Comparison of ENCODE assay signal across 8 cellular contexts in genomic region chr17:38853292-38854219, GRCh38. TPM values are rescaled to one million over a fixed set of nuclear protein-coding genes. Genes with fewer than 3 reads are reported as not detected.
DNase-seq lines count a peak whose midpoint lies in the region; FAIRE-seq and TF ChIP-seq lines count a peak whose summit lies in the region.

TSS of gene RPL23 (minus strand) at chr17:38853721. CDS start at chr17:38853710, 11 bp downstream.

- peaks cover 43% of the 10 kb centered on the region for H3K4me1 Mint-ChIP-seq in activated naive CD4-positive, alpha-beta T cell treated with anti-CD3 and anti-CD28 coated beads for 36 hours (ENCODE audit: low read depth)

- no peaks in the 10 kb centered on the region for H3K9me3 Mint-ChIP-seq in activated naive CD4-positive, alpha-beta T cell treated with anti-CD3 and anti-CD28 coated beads for 36 hours

- POLR2A ChIA-PET in HEK293T (lab: Yijun Ruan, JAX) = interaction anchor here (0.6 to 3.7 kb wide), 49 partner anchors 8 to 504 kb away, joined by 3 to 125 read pairs (median 4); partner anchors contain the start of genes CWC25, FBXO47, LASP1 and LASP1NB

- H3K27ac Mint-ChIP-seq in activated naive CD4-positive, alpha-beta T cell treated with anti-CD3 and anti-CD28 coated beads for 36 hours = peak within 1 kb of the TSS; percentile 99

- CTCF ChIA-PET in HEK293T (lab: Yijun Ruan, JAX) = no interaction called here
- CTCF ChIA-PET in activated naive CD4-positive, alpha-beta T cell treated with anti-CD3 and anti-CD28 coated beads for 36 hours (lab: Charles Lee) = interaction anchor here (0.6 to 2.3 kb wide), 9 partner anchors 13 to 348 kb away, joined by 3 to 25 read pairs (median 5); partner anchors contain the start of genes LASP1 and LASP1NB

- H3K27ac ChIP-seq in SK-N-MC = peak within 1 kb of the TSS; percentile 98
- H3K27ac ChIP-seq in substantia nigra (ENCODE audit: low read depth, low read length, poor library complexity, severe bottlenecking) = peak within 1 kb of the TSS; percentile 83

- peak within 1 kb of the TSS; percentile 99 for H3K9ac ChIP-seq in SK-N-MC (ENCODE audit: insufficient read length)

- H3K27me3 Mint-ChIP-seq in activated naive CD4-positive, alpha-beta T cell treated with anti-CD3 and anti-CD28 coated beads for 36 hours (ENCODE audit: low read depth) = no peaks in the 10 kb centered on the region

- H3K36me3 Mint-ChIP-seq in activated naive CD4-positive, alpha-beta T cell treated with anti-CD3 and anti-CD28 coated beads for 36 hours (ENCODE audit: low read depth) = peaks cover 49% of the 10 kb centered on the region

- peak within 1 kb of the TSS; percentile 91 for H3K4me3 ChIP-seq in SK-N-MC

- DNase-seq in GDM1 (lab: John Stamatoyannopoulos, UW) (peak; percentile 94), HEK293T (ENCODE audit: extremely low spot score) (peak; percentile 80), NCI-H1048 (lab: John Stamatoyannopoulos, UW) (peak; percentile 92), SK-N-MC (ENCODE audit: low read depth, low spot score) (peak; percentile 95), frontal cortex (ENCODE audit: low spot score in 2 of 2) (peak; percentile 84 to 91), non-pigmented ciliary epithelial cell (ENCODE audit: low read depth) (peak; percentile 82), substantia nigra (lab: John Stamatoyannopoulos, UW) (peak; percentile 48 to 93 (median 83))
- peak; percentile 95 for DNase-seq in activated naive CD4-positive, alpha-beta T cell treated with anti-CD3 and anti-CD28 coated beads for 36 hours

- H3K9me3 ChIP-seq in SK-N-MC (ENCODE audit: low read depth, low read length) = no peaks in the 10 kb centered on the region

- FAIRE-seq in frontal cortex (lab: Jason Lieb, UNC) = no peak

- H3K4me3 Mint-ChIP-seq in activated naive CD4-positive, alpha-beta T cell treated with anti-CD3 and anti-CD28 coated beads for 36 hours = peak within 1 kb of the TSS; percentile 96

- intact Hi-C loops in activated naive CD4-positive, alpha-beta T cell treated with anti-CD3 and anti-CD28 coated beads for 36 hours (cut with micrococcal nuclease) = loop anchor here (1.0 to 5.0 kb wide), 8 partner anchors 16 to 299 kb away; partner anchors contain the start of genes CWC25, EPOP, PIP4K2B and PLXDC1

- peaks cover 47% of the 10 kb centered on the region for H3K36me3 ChIP-seq in SK-N-MC (ENCODE audit: insufficient read depth, low read length)

TF ChIP-seq in HEK293T, 16 proteins besides CTCF, POLR2A, EP300 and RAD21:
- TF ChIP-seq SP1 (IDR thresholded peaks at IDR 0.05) (no peak), TARDBP (IDR thresholded peaks at IDR 0.05) (no peak), SUZ12 (IDR thresholded peaks at IDR 0.05) (no peak), FOXA1 (IDR thresholded peaks at IDR 0.05) (no peak), PKNOX1 (IDR thresholded peaks at IDR 0.05) (no peak), L3MBTL2 (conservative IDR thresholded peaks at IDR 0.05) (peak; percentile 71), FOXK2 (IDR thresholded peaks at IDR 0.05) (no peak), LEF1 (IDR thresholded peaks at IDR 0.05; ENCODE audit: borderline replicate concordance) (no peak), FOXM1 (IDR thresholded peaks at IDR 0.05; ENCODE audit: borderline replicate concordance) (no peak), ELF4 (IDR thresholded peaks at IDR 0.05) (peak; percentile 90), ARNT (IDR thresholded peaks at IDR 0.05) (no peak), CTBP1 (IDR thresholded peaks at IDR 0.05; ENCODE audit: borderline replicate concordance) (0 out of 2 replicates have a peak, but pooled peaks have one; percentile 37), ZNF384 (IDR thresholded peaks at IDR 0.05) (peak; percentile 64), NFRKB (IDR thresholded peaks at IDR 0.05) (0 out of 2 replicates have a peak, but pooled peaks have one; percentile 32), HDGF (IDR thresholded peaks at IDR 0.05; ENCODE audit: borderline replicate concordance) (no peak), BHLHE40 (IDR thresholded peaks at IDR 0.05; ENCODE audit: borderline replicate concordance) (no peak)

RNA-seq across cellular contexts. Expression of gene RPL23, which starts in this region (rescaled TPM):
- 1,000 to 10,000 TPM; 2,241 to 2,332 TPM for total RNA-seq in activated naive CD4-positive, alpha-beta T cell treated with anti-CD3 and anti-CD28 coated beads for 36 hours
- 1,517 TPM for total RNA-seq in frontal cortex

Comparison
In these comparisons a context has a peak if more than half of its experiments do, and no peak if none do; other contexts are left out.
1. Peak in every context shown above with its lines: DNase-seq, H3K4me3 ChIP-seq and H3K27ac ChIP-seq.